Comparison of ENCODE assay signal across 8 cellular contexts in the genomic region with DNA sequence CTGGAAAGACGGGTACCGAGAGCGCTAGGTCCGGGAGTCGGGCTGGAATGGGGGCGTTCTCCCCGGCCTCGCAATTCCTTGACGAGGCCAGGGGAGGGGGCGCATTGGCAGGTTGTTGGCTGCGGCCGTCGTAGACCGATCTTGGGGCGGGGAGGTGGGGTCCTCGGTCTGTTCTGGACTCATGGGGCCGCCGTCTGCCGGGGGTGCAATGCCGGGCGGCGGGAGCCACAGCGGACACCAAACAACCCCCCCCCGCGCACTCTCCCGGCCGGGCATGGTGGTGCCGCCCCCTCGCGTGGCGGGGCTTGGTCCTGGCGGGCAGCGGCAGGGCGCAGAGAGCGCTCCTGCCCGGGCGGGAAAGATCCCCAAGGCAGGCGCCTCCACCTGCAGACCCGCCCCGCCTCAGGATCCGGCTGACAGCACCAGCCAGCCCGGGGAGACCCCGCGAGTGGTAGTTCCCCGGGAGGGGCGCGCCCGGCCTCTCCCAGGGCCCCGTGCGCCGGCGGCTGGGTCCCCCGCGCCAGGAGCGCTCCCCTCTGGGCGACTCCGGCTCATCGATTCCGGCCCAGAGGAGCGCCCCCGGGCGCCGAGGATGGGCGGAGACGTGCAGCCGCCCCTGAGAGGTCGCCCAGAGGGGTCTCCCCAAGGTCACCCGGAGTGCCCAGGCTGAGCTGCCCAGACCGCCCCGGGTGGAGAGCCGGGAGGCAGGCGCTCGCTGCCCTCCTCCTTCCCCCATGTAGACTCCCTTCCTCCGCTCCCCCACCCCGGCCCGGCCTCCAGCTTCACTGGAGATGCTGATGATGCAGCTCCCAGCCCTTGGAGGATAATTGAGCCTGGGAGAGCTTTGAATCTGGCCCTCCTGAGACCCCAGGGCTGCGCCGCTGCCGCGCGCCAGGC. TPM values are rescaled to one million over a fixed set of nuclear protein-coding genes. Genes with fewer than 3 reads are reported as not detected.
DNase-seq lines count a peak whose midpoint lies in the region; ATAC-seq and TF ChIP-seq lines count a peak whose summit lies in the region.

No MANE protein-coding gene starts in this region.

- H3K9me3 ChIP-seq in BE2C: no peaks in the 10 kb centered on the region
- H3K9me3 ChIP-seq in esophagus (ENCODE audit: control insufficient read depth in 2 of 2, insufficient read depth in 1 of 2, low read depth in 1 of 2, low read length in 1 of 2): no peaks in the 10 kb centered on the region
- H3K9me3 ChIP-seq in neural progenitor cell (ENCODE audit: low read depth): no peaks in the 10 kb centered on the region

- H2AFZ ChIP-seq in neural progenitor cell (replicated peaks): peak overlapping the region; percentile 89

- H3K9ac ChIP-seq in neural progenitor cell: no peak overlapping the region

- H3K9me3 Mint-ChIP-seq in neural progenitor cell (no peaks in the 10 kb centered on the region), type B pancreatic cell (no peaks in the 10 kb centered on the region)

- H3K4me2 ChIP-seq in neural progenitor cell: peak overlapping the region; percentile 98

- H3K4me1 Mint-ChIP-seq in neural progenitor cell: peaks cover 35% of the 10 kb centered on the region
- no peaks in the 10 kb centered on the region for H3K4me1 Mint-ChIP-seq in type B pancreatic cell (ENCODE audit: unreplicated experiment)

- WGBS in esophagus, 2 donors: 1 to 2% methylated on average over 73 to 81 of the region's 81 CpGs

- TF ChIP-seq CTCF in BE2C (IDR thresholded peaks at IDR 0.05; ENCODE audit: low read depth, low read length): 0 out of 2 replicates have a peak, but pooled peaks have one; percentile 5
- peak; percentile 29 for TF ChIP-seq CTCF in neural progenitor cell (IDR thresholded peaks at IDR 0.05)
- no peak for TF ChIP-seq CTCF in type B pancreatic cell (conservative IDR thresholded peaks at IDR 0.05)

- peaks cover 41% of the 10 kb centered on the region for H3F3A ChIP-seq in neural progenitor cell (ENCODE audit: low read depth)

- H3K4me1 ChIP-seq in BE2C: no peaks in the 10 kb centered on the region; the same call in 1 of the 2 replicates
- peaks cover 0 to 5% of the 10 kb centered on the region in 2 donors for H3K4me1 ChIP-seq in esophagus (ENCODE audit: control insufficient read depth in 2 of 2, insufficient read depth in 2 of 2, low read length in 1 of 2)
- peaks cover 28% of the 10 kb centered on the region for H3K4me1 ChIP-seq in neural progenitor cell

- no peaks in the 10 kb centered on the region for H3K27me3 ChIP-seq in BE2C
- peaks cover 0 to 8% of the 10 kb centered on the region in 2 donors for H3K27me3 ChIP-seq in esophagus (ENCODE audit: control insufficient read depth in 1 of 2, insufficient read depth in 2 of 2, low read length in 2 of 2)
- H3K27me3 ChIP-seq in neural progenitor cell: peaks cover 56% of the 10 kb centered on the region

- H3K27ac ChIP-seq in esophagus (ENCODE audit: low read depth in 2 of 2, low read length in 1 of 2) (peak overlapping the region; percentile 20 to 64), neural progenitor cell (no peak overlapping the region)

- peaks cover 25% of the 10 kb centered on the region for H3K36me3 ChIP-seq in BE2C
- H3K36me3 ChIP-seq in esophagus (ENCODE audit: control insufficient read depth in 2 of 2, insufficient read depth in 2 of 2, low read length in 1 of 2): no peaks in the 10 kb centered on the region
- no peaks in the 10 kb centered on the region for H3K36me3 ChIP-seq in neural progenitor cell

- H3K4me3 Mint-ChIP-seq in neural progenitor cell (peak overlapping the region; percentile 86), type B pancreatic cell (peak overlapping the region; percentile 84)

- peaks cover 33% of the 10 kb centered on the region for H4K20me1 ChIP-seq in neural progenitor cell (ENCODE audit: low read depth)

- H3K27me3 Mint-ChIP-seq in neural progenitor cell (ENCODE audit: insufficient read depth, low read depth) (peaks cover 16% of the 10 kb centered on the region), type B pancreatic cell (peaks cover 66% of the 10 kb centered on the region)

- H3K36me3 Mint-ChIP-seq in neural progenitor cell (no peaks in the 10 kb centered on the region), type B pancreatic cell (no peaks in the 10 kb centered on the region)

- DNase-seq in BE2C (peak; percentile 57), HuH-7 (ENCODE audit: low spot score) (peak; percentile 24), neural progenitor cell (ENCODE audit: low spot score) (peak; percentile 42), type B pancreatic cell (ENCODE audit: extremely low spot score, unreplicated experiment) (no peak), NCI-H187 (lab: John Stamatoyannopoulos, UW) (no peak)
- DNase-seq in activated CD8-positive, alpha-beta memory T cell treated with anti-CD3 and anti-CD28 coated beads for 48 hours (ENCODE audit: low read depth in 2 of 3, low spot score in 2 of 3): peak; percentile 18 to 33 (median 23)

- H3K79me2 ChIP-seq in neural progenitor cell (ENCODE audit: low read depth): no peaks in the 10 kb centered on the region

- no peak for ATAC-seq in GM19467 (IDR thresholded peaks at IDR 0.05; ENCODE audit: unreplicated experiment)

- H3K4me3 ChIP-seq in BE2C (ENCODE audit: low read depth, low read length) (peak overlapping the region; percentile 89), esophagus (ENCODE audit: low read depth in 1 of 2, low read length in 2 of 2) (peak overlapping the region; percentile 38 to 57), neural progenitor cell (peak overlapping the region; percentile 83)

- H3K27ac Mint-ChIP-seq in neural progenitor cell: no peak overlapping the region
- H3K27ac Mint-ChIP-seq in type B pancreatic cell: no peak overlapping the region

RNA-seq across cellular contexts. Expression of gene PPP1R16B, which starts 0.7 kb away (rescaled TPM):
- polyA plus RNA-seq in BE2C (2012; ENCODE audit: insufficient read depth, insufficient read length, low read depth): 53.6 TPM
- 1 to 10 TPM; 1.0 to 1.5 TPM for polyA plus RNA-seq in esophagus
- total RNA-seq in neural progenitor cell (ENCODE audit: low replicate concordance) (0.95 and 1.6 TPM in 2 replicates), type B pancreatic cell (ENCODE audit: low replicate concordance) (0.31 TPM in 1 of 2 replicates, not detected in the other)

RNA-seq across cellular contexts. Expression of gene ACTR5, which starts 57.9 kb away (rescaled TPM):
- 29.2 TPM for polyA plus RNA-seq in BE2C (2012; ENCODE audit: insufficient read depth, insufficient read length, low read depth)
- polyA plus RNA-seq in esophagus: 1 to 10 TPM; 5.2 to 6.3 TPM
- 9.2 and 14.9 TPM in 2 replicates for total RNA-seq in neural progenitor cell (ENCODE audit: low replicate concordance)
- total RNA-seq in type B pancreatic cell (ENCODE audit: low replicate concordance): 5.7 and 9.1 TPM in 2 replicates

Comparison
In these comparisons a context has a peak if more than half of its experiments do, and no peak if none do; other contexts are left out.
1. DNase-seq: peak in BE2C (single experiment), HuH-7 (single experiment), activated CD8-positive, alpha-beta memory T cell treated with anti-CD3 and anti-CD28 coated beads for 48 hours (3 of 3) and neural progenitor cell (single experiment); none in type B pancreatic cell (single experiment) and NCI-H187 (0 of 2).
2. Peak in every context shown above with its lines, with median percentiles within 50 percentile points of each other: H3K4me3 ChIP-seq.